1 cellular context compared by ENCODE assay signal in genomic region chr6:41568585-41569384, GRCh38.
A peak's percentile ranks its signal among the peaks of the same experiment; 100 is the strongest.
TF ChIP-seq lines count a peak whose summit lies in the region.

No MANE protein-coding gene starts in this region.

TF ChIP-seq in HepG2, 621 proteins besides CTCF, POLR2A, EP300 and RAD21 (continued from another document and continues in another):
- no peak for TF ChIP-seq EHMT2 (IDR thresholded peaks at IDR 0.05; ENCODE audit: borderline replicate concordance, low read depth, low read length)
- TF ChIP-seq HNF4A (CRISPR knock-in tag; IDR thresholded peaks at IDR 0.05) = peak; percentile 96
- peak; percentile 83 for TF ChIP-seq IRF9 (CRISPR knock-in tag; IDR thresholded peaks at IDR 0.05; ENCODE audit: borderline replicate concordance)
- peak; percentile 66; the same call in 1 of the 2 replicates for TF ChIP-seq HOMEZ (CRISPR knock-in tag; IDR thresholded peaks at IDR 0.05; ENCODE audit: low read depth)
- no peak for TF ChIP-seq SP2 (CRISPR knock-in tag; IDR thresholded peaks at IDR 0.05)
- TF ChIP-seq THAP7 (CRISPR knock-in tag; IDR thresholded peaks at IDR 0.05) = no peak; the same call in 1 of the 2 replicates
- TF ChIP-seq TBP (CRISPR knock-in tag; IDR thresholded peaks at IDR 0.05) = no peak
- TF ChIP-seq BCLAF1 (IDR thresholded peaks at IDR 0.05) = no peak
- TF ChIP-seq SATB2 (CRISPR knock-in tag; IDR thresholded peaks at IDR 0.05) = no peak
- TF ChIP-seq GTF2F1 (IDR thresholded peaks at IDR 0.05; ENCODE audit: low read length) = no peak
- no peak for TF ChIP-seq HOXA7 (CRISPR knock-in tag; IDR thresholded peaks at IDR 0.05)
- TF ChIP-seq HMG20A (CRISPR knock-in tag; IDR thresholded peaks at IDR 0.05; ENCODE audit: borderline replicate concordance) = peak; percentile 87; the same call in 1 of the 2 replicates
- TF ChIP-seq TFDP2 (CRISPR knock-in tag; IDR thresholded peaks at IDR 0.05) = 0 out of 2 replicates have a peak, but pooled peaks have one; percentile 33
- TF ChIP-seq YEATS2 (CRISPR knock-in tag; IDR thresholded peaks at IDR 0.05; ENCODE audit: borderline replicate concordance) = peak; percentile 73; the same call in 1 of the 2 replicates
- TF ChIP-seq GABPA (IDR thresholded peaks at IDR 0.05; ENCODE audit: low read depth, low read length) = no peak
- peak; percentile 57; the same call in 1 of the 2 replicates for TF ChIP-seq GABPA (CRISPR knock-in tag; IDR thresholded peaks at IDR 0.05; ENCODE audit: low read depth)
- peak; percentile 22; the same call in 1 of the 2 replicates for TF ChIP-seq ZBTB38 (CRISPR knock-in tag; IDR thresholded peaks at IDR 0.05)
- TF ChIP-seq NFKBIZ (CRISPR knock-in tag; IDR thresholded peaks at IDR 0.05) = 0 out of 2 replicates have a peak, but pooled peaks have one; percentile 75
- no peak for TF ChIP-seq PREB (CRISPR knock-in tag; IDR thresholded peaks at IDR 0.05)
- no peak for TF ChIP-seq TAF15 (IDR thresholded peaks at IDR 0.05; ENCODE audit: low read depth, low read length, poor library complexity, severe bottlenecking)
- TF ChIP-seq HIVEP1 (CRISPR knock-in tag; IDR thresholded peaks at IDR 0.05) = peak; percentile 73
- TF ChIP-seq ZNF788 (CRISPR knock-in tag; IDR thresholded peaks at IDR 0.05; ENCODE audit: borderline replicate concordance) = peak; percentile 95; the same call in 1 of the 2 replicates
- no peak for TF ChIP-seq SMAD9 (CRISPR knock-in tag; IDR thresholded peaks at IDR 0.05)
- TF ChIP-seq SMC3 (IDR thresholded peaks at IDR 0.05; ENCODE audit: low read length) = peak; percentile 57; the same call in 1 of the 2 replicates
- TF ChIP-seq ZNF350 (CRISPR knock-in tag; IDR thresholded peaks at IDR 0.05; ENCODE audit: borderline replicate concordance, low read depth) = peak; percentile 98; the same call in 1 of the 2 replicates
- peak; percentile 100 for TF ChIP-seq FOXA3 (CRISPR knock-in tag; IDR thresholded peaks at IDR 0.05)
- peak; percentile 71; the same call in 1 of the 2 replicates for TF ChIP-seq ZHX2 (IDR thresholded peaks at IDR 0.05; ENCODE audit: low read depth)
- no peak; the same call in 1 of the 2 replicates for TF ChIP-seq ZHX2 (CRISPR knock-in tag; IDR thresholded peaks at IDR 0.05; ENCODE audit: borderline replicate concordance)
- no peak for TF ChIP-seq ZBTB3 (CRISPR knock-in tag; IDR thresholded peaks at IDR 0.05; ENCODE audit: borderline replicate concordance, low read depth)
- no peak for TF ChIP-seq ATF5 (CRISPR knock-in tag; IDR thresholded peaks at IDR 0.05; ENCODE audit: low read depth)
- TF ChIP-seq KIAA2018 (CRISPR knock-in tag; IDR thresholded peaks at IDR 0.05; ENCODE audit: borderline replicate concordance) = no peak
- peak; percentile 81 for TF ChIP-seq TBL1XR1 (IDR thresholded peaks at IDR 0.05; ENCODE audit: borderline replicate concordance, low read length, partially characterized antibody)
